Comparison of ENCODE assay signal across 1 cellular context in genomic region chr2:127588241-127588640, GRCh38.
TF ChIP-seq lines count a peak whose summit lies in the region.

No MANE protein-coding gene starts in this region.

TF ChIP-seq in IMR-90, 13 proteins besides CTCF, POLR2A, EP300 and RAD21 (continued from another document):
- TF ChIP-seq CEBPB (IDR thresholded peaks at IDR 0.05; ENCODE audit: low read depth, low read length) (no peak), RCOR1 (IDR thresholded peaks at IDR 0.05; ENCODE audit: insufficient replicate concordance, low read length) (no peak), NFE2L2 (IDR thresholded peaks at IDR 0.05; ENCODE audit: low read depth, low read length) (no peak), MAZ (IDR thresholded peaks at IDR 0.05; ENCODE audit: borderline replicate concordance, low read depth, low read length) (no peak), FOS (IDR thresholded peaks at IDR 0.05; ENCODE audit: low read depth, low read length) (no peak), RFX5 (IDR thresholded peaks at IDR 0.05; ENCODE audit: low read depth, low read length) (no peak)
TF ChIP-seq in IMR-90: peak in this region for 0.
